26 cellular contexts compared by ENCODE assay signal in genomic region chr20:62975251-62975770, GRCh38. TPM values are rescaled to one million over a fixed set of nuclear protein-coding genes. Genes with fewer than 3 reads are reported as not detected.
"Had no signal": no experiment of that assay in that cellular context is flagged by ENCODE, and none has a peak within 500 bp of the region (broad histone marks: within the 10 kb centered on the region; RNA-seq: fewer than 3 reads in every experiment).

No MANE protein-coding gene starts in this region.

- H3K9me3 ChIP-seq: breast epithelium, Peyer's patch, SJCRH30, SK-N-SH had no signal

- ATAC-seq: activated CD4-positive, alpha-beta T cell treated with anti-CD3 and anti-CD28 coated beads for 36 hours; activated T-cell treated with anti-CD3 and anti-CD28 coated beads, Interleukin-2, amount 50 U/mL, for 72 hours had no signal

- H3K27ac Mint-ChIP-seq: activated CD4-positive, alpha-beta memory T cell treated with anti-CD3 and anti-CD28 coated beads, Interleukin-2, amount 10 ng/mL, durations not matched to agents 7 days and 5 days; activated CD4-positive, alpha-beta T cell treated with anti-CD3 and anti-CD28 coated beads for 36 hours; activated naive CD4-positive, alpha-beta T cell treated with anti-CD3 and anti-CD28 coated beads, Interleukin-2, amount 10 ng/mL, durations not matched to agents 7 days and 5 days; activated T-cell treated with anti-CD3 and anti-CD28 coated beads, Interleukin-2, amount 50 U/mL, for 72 hours; activated T-helper 2 cell treated with anti-CD3 and anti-CD28 coated beads, Interferon-gamma antibody, Interleukin-2, Interleukin-4, amounts not matched to agents 10 μg/mL and 5 μg/mL and 100 μg/mL, durations not matched to agents 14 hours and 24 hours and 36 hours had no signal

- H3K36me3 ChIP-seq: breast epithelium, Peyer's patch, SJCRH30 had no signal

- H3K36me3 Mint-ChIP-seq: activated naive CD4-positive, alpha-beta T cell treated with anti-CD3 and anti-CD28 coated beads, Interleukin-2, amount 10 ng/mL, durations not matched to agents 7 days and 5 days had no signal

- H3K4me3 ChIP-seq: breast epithelium, Peyer's patch, SJCRH30 had no signal

- H3K4me3 Mint-ChIP-seq: activated CD4-positive, alpha-beta memory T cell treated with anti-CD3 and anti-CD28 coated beads, Interleukin-2, amount 10 ng/mL, durations not matched to agents 7 days and 5 days; activated CD4-positive, alpha-beta T cell treated with anti-CD3 and anti-CD28 coated beads for 36 hours; activated naive CD4-positive, alpha-beta T cell treated with anti-CD3 and anti-CD28 coated beads, Interleukin-2, amount 10 ng/mL, durations not matched to agents 7 days and 5 days; activated T-cell treated with anti-CD3 and anti-CD28 coated beads, Interleukin-2, amount 50 U/mL, for 72 hours had no signal

- H3K9me2 ChIP-seq: SK-N-SH had no signal

- H3K9ac ChIP-seq: SK-N-SH had no signal

- H3K27ac ChIP-seq: breast epithelium, Peyer's patch, RWPE1, SJCRH30, VCaP had no signal

- H3K4me2 ChIP-seq: SK-N-SH had no signal

- DNase-seq: activated CD4-positive, alpha-beta memory T cell treated with anti-CD3 and anti-CD28 coated beads, Interleukin-2, amount 10 ng/mL, durations not matched to agents 7 days and 5 days; activated CD4-positive, alpha-beta T cell treated with anti-CD3 and anti-CD28 coated beads for 36 hours; activated CD4-positive, alpha-beta T cell treated with anti-CD3 and anti-CD28 coated beads, Interleukin-2, amount 50 U/mL, for 1 hour; activated gamma-delta T cell treated with Interleukin-2 at 50 U/mL for 16 hours; activated naive CD4-positive, alpha-beta T cell treated with anti-CD3 and anti-CD28 coated beads, Interleukin-2, amount 10 ng/mL, durations not matched to agents 7 days and 5 days; activated T-cell treated with anti-CD3 and anti-CD28 coated beads, Interleukin-2, amount 50 U/mL, for 72 hours; aorta; MM.1S; NCI-H1105; NCI-H1436; NCI-H1694 treated with DMSO at 0.1 percent for 48 hours; NCI-H2029 treated with DMSO at 0.1 percent for 48 hours; NCI-H446; NCI-H524 treated with DMSO at 0.1 percent for 48 hours; NCI-H748 treated with DMSO at 0.1 percent for 48 hours; Peyer's patch; Right ventricle myocardium superior; SJCRH30; SK-N-SH; T-helper 1 cell had no signal

- H3K9me3 Mint-ChIP-seq: activated CD4-positive, alpha-beta memory T cell treated with anti-CD3 and anti-CD28 coated beads, Interleukin-2, amount 10 ng/mL, durations not matched to agents 7 days and 5 days; activated naive CD4-positive, alpha-beta T cell treated with anti-CD3 and anti-CD28 coated beads, Interleukin-2, amount 10 ng/mL, durations not matched to agents 7 days and 5 days; activated T-cell treated with anti-CD3 and anti-CD28 coated beads, Interleukin-2, amount 50 U/mL, for 72 hours; activated T-helper 2 cell treated with anti-CD3 and anti-CD28 coated beads, Interferon-gamma antibody, Interleukin-2, Interleukin-4, amounts not matched to agents 10 μg/mL and 5 μg/mL and 100 μg/mL, durations not matched to agents 14 hours and 24 hours and 36 hours had no signal

RNA-seq across cellular contexts. Expression of gene SLC17A9, which starts 22.8 kb away (rescaled TPM):
- polyA plus RNA-seq: SK-N-SH had no signal

RNA-seq across cellular contexts. Expression of gene BHLHE23, which starts 31.5 kb away (rescaled TPM):
- total RNA-seq: activated CD4-positive, alpha-beta memory T cell treated with anti-CD3 and anti-CD28 coated beads, Interleukin-2, amount 10 ng/mL, durations not matched to agents 7 days and 5 days; activated CD4-positive, alpha-beta T cell treated with anti-CD3 and anti-CD28 coated beads for 36 hours; activated CD8-positive, alpha-beta memory T cell treated with anti-CD3 and anti-CD28 coated beads for 36 hours; activated T-cell treated with anti-CD3 and anti-CD28 coated beads, Interleukin-2, amount 50 U/mL, for 72 hours; activated T-helper 2 cell treated with anti-CD3 and anti-CD28 coated beads, Interferon-gamma antibody, Interleukin-2, Interleukin-4, amounts not matched to agents 10 μg/mL and 5 μg/mL and 100 μg/mL, durations not matched to agents 14 hours and 24 hours and 36 hours; aorta; breast epithelium; Peyer's patch; Right ventricle myocardium superior; SJCRH30; T-helper 2 cell treated with Interferon-gamma antibody and Interleukin-4, amounts not matched to agents 100 ng/mL and 5 ng/mL, for 36 hours had no signal
- polyA plus RNA-seq: aorta, SK-N-SH had no signal
